In the genomic region with DNA sequence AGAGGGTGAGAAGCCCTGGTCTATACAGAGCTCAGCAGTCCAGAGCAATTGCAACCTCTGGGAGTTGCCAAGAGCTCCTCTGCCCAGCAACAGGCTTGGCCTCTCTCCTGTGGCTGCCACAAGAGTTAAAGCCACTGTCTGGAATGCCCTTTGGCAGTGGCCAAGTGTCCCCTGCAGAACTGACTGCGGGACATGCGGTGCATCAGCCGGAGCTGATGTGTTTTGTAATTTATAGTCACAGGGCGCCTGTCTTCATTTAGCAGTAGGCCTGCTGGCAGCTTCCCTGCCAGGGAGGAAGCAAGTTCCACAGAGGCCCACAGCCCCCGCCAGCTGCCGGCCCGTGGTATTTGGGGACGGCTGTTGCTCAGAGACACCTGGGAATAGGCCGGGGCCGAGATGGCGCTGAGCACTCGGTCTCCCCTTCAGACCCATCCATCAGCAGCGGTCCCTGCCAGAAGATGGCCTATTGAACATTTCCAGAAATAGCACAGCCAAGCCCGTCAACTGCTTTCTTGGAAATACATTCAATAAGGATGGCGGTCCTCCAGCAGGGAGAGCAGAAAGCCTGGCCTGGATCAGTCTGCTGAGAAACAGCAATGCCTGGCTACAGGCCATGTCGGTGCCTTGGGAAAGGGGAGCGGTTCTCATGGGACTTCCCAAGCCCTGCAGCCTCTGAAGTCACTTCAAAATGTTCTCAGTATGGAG, we compare ENCODE assay signal across 10 cellular contexts.
DNase-seq lines count a peak whose midpoint lies in the region; ATAC-seq and TF ChIP-seq lines count a peak whose summit lies in the region.
"Had no signal": no experiment of that assay in that cellular context is flagged by ENCODE, and none has a peak within 500 bp of the region (broad histone marks: within the 10 kb centered on the region; RNA-seq: fewer than 3 reads in every experiment).

No MANE protein-coding gene starts in this region.

- peak overlapping the region in 5 of 11 experiments; percentile 6 to 45 (median 25); a peak in 6 of 22 replicates for H3K27ac ChIP-seq in BLaER1 treated with 17β-estradiol and CSF1 and Interleukin-3, amounts not matched to agents 10 nM and 100 nM
- H3K27ac ChIP-seq in right atrium auricular region = peak overlapping the region; percentile 77 to 81
- peak overlapping the region; percentile 84 for H3K27ac ChIP-seq in psoas muscle

- TF ChIP-seq CTCF in astrocyte of the cerebellum (IDR thresholded peaks at IDR 0.05; ENCODE audit: low read depth, low read length, missing control alignments) (no peak), right atrium auricular region (IDR thresholded peaks at IDR 0.05) (no peak), psoas muscle (IDR thresholded peaks at IDR 0.05) (no peak)

- intact Hi-C loops in psoas muscle (cut with DNase I) = loop anchor here (2.0 to 10.0 kb wide), 7 partner anchors 48 to 326 kb away; a partner anchor contains a TSS

- DNase-seq in astrocyte of the cerebellum (ENCODE audit: low read depth) = peak; percentile 70
- DNase-seq in right atrium auricular region (ENCODE audit: low spot score) = peak; percentile 88
- peak; percentile 93 to 94 for DNase-seq in psoas muscle
- DNase-seq in HAP-1 (ENCODE audit: low spot score in 2 of 2) = no peak
- DNase-seq in activated CD4-positive, CD25-positive, alpha-beta regulatory T cell treated with anti-CD3 and anti-CD28 coated beads, Interleukin-2, amount 50 U/mL, for 72 hours = no peak
- DNase-seq in GDM1 (lab: John Stamatoyannopoulos, UW) = no peak
- DNase-seq in SK-N-DZ (ENCODE audit: low spot score) = no peak
- DNase-seq: activated effector memory CD4-positive, alpha-beta T cell treated with anti-CD3 and anti-CD28 coated beads, Interleukin-2, amount 50 U/mL, for 16 hours; KG1 had no signal

- H3K4me2 ChIP-seq in BLaER1 treated with 17β-estradiol and CSF1 and Interleukin-3, amounts not matched to agents 10 nM and 100 nM = peak overlapping the region; percentile 49 to 90 (median 67)

- H3K9ac ChIP-seq in BLaER1 treated with 17β-estradiol and CSF1 and Interleukin-3, amounts not matched to agents 10 nM and 100 nM = peak overlapping the region in 7 of 11 experiments; percentile 1 to 42 (median 19); a peak in 7 of 22 replicates

- in situ Hi-C loops in astrocyte of the cerebellum (cut with HindIII; ENCODE audit: low sequenced_read_pairs) = no loop called here
- in situ Hi-C loops in HAP-1 (cut with MboI; ENCODE audit: low sequenced_read_pairs) = no loop called here

- H3K9me3 ChIP-seq in BLaER1 treated with 17β-estradiol and CSF1 and Interleukin-3, amounts not matched to agents 10 nM and 100 nM (replicated peaks in 1 of 11) = no peaks in the 10 kb centered on the region
- H3K9me3 ChIP-seq in right atrium auricular region = no peaks in the 10 kb centered on the region
- no peaks in the 10 kb centered on the region for H3K9me3 ChIP-seq in psoas muscle
- H3K9me3 ChIP-seq in HAP-1 = no peaks in the 10 kb centered on the region

- H3K4me1 ChIP-seq in BLaER1 treated with 17β-estradiol and CSF1 and Interleukin-3, amounts not matched to agents 10 nM and 100 nM = peaks cover 10 to 24% (median 19%) of the 10 kb centered on the region in 10 experiments
- H3K4me1 ChIP-seq in right atrium auricular region (peaks cover 0 to 41% of the 10 kb centered on the region in 2 donors), psoas muscle (peaks cover 35% of the 10 kb centered on the region), HAP-1 (peaks cover 11% of the 10 kb centered on the region)

- H4K20me1 ChIP-seq in BLaER1 treated with 17β-estradiol and CSF1 and Interleukin-3, amounts not matched to agents 10 nM and 100 nM = no peaks in the 10 kb centered on the region

- WGBS in psoas muscle, 3 donors = 1 to 3% (median 2%) methylated on average over 17 of the region's 17 CpGs

- no peaks in the 10 kb centered on the region for H3K27me3 ChIP-seq in BLaER1 treated with 17β-estradiol and CSF1 and Interleukin-3, amounts not matched to agents 10 nM and 100 nM
- H3K27me3 ChIP-seq in right atrium auricular region (no peaks in the 10 kb centered on the region), psoas muscle (ENCODE audit: insufficient read depth in 3 of 3, low read length in 2 of 3) (no peaks in the 10 kb centered on the region), HAP-1 (ENCODE audit: low read depth) (no peaks in the 10 kb centered on the region)

- H3K4me3 ChIP-seq in BLaER1 treated with 17β-estradiol and CSF1 and Interleukin-3, amounts not matched to agents 10 nM and 100 nM = no peak overlapping the region
- no peak overlapping the region for H3K4me3 ChIP-seq in astrocyte of the cerebellum (ENCODE audit: low read depth, low read length)
- H3K4me3 ChIP-seq in right atrium auricular region = peak overlapping the region in 1 of 2 donors; percentile 21
- peak overlapping the region; percentile 44 for H3K4me3 ChIP-seq in psoas muscle
- no peak overlapping the region for H3K4me3 ChIP-seq in HAP-1

- no peaks in the 10 kb centered on the region for H3K36me3 ChIP-seq in BLaER1 treated with 17β-estradiol and CSF1 and Interleukin-3, amounts not matched to agents 10 nM and 100 nM
- H3K36me3 ChIP-seq in right atrium auricular region (no peaks in the 10 kb centered on the region), psoas muscle (ENCODE audit: insufficient read depth in 1 of 2, low read depth in 1 of 2) (no peaks in the 10 kb centered on the region), HAP-1 (replicated peaks) (no peaks in the 10 kb centered on the region)

- ATAC-seq in psoas muscle = peak; percentile 90 to 95 (median 94)

Comparison
In these comparisons a context has a peak if more than half of its experiments do, and no peak if none do; other contexts are left out.
1. DNase-seq: peak in astrocyte of the cerebellum (single experiment), right atrium auricular region (single experiment) and psoas muscle (2 of 2); none in HAP-1 (0 of 2), activated CD4-positive, CD25-positive, alpha-beta regulatory T cell treated with anti-CD3 and anti-CD28 coated beads, Interleukin-2, amount 50 U/mL, for 72 hours (single experiment), GDM1 (single experiment) and SK-N-DZ (single experiment).